Comparison of ENCODE assay signal across 23 cellular contexts in the genomic region with DNA sequence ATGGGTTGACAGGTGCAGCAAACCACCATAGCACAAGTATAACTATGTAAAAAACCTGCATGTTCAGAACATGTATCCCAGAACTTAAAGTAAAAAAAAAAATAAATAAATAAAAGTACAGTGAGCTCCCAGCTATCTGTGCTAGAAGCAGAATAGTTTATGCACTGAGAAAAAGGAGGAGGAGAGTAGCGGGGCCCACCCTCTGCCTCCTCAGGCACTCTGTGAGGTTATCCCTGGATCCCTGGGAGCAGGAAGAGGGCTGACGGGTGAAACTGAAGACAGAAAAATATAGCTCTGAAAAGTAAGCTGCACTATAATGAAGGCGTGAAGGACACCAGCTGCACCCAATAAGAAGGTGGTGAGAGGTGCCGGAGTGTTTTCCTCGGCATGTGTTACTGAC.
DNase-seq lines count a peak whose midpoint lies in the region; ATAC-seq and TF ChIP-seq lines count a peak whose summit lies in the region.
"Had no signal": no experiment of that assay in that cellular context is flagged by ENCODE, and none has a peak within 500 bp of the region (broad histone marks: within the 10 kb centered on the region; RNA-seq: fewer than 3 reads in every experiment).

No MANE protein-coding gene starts in this region.

- H3K14ac ChIP-seq in neuronal stem cell (ENCODE audit: low read length) = no peak overlapping the region

- no peak overlapping the region for H2BK15ac ChIP-seq in neuronal stem cell (ENCODE audit: low read length)

- peak overlapping the region; percentile 33 for H3K18ac ChIP-seq in neuronal stem cell (ENCODE audit: low read length)

- WGBS in neuronal stem cell (ENCODE audit: extremely low coverage in 2 of 2, insufficient read length in 2 of 2, insufficient replicate concordance in 1 of 2), 2 donors = no CpG with 5 or more reads among the region's 5 CpGs

- no peak overlapping the region for H4K91ac ChIP-seq in neuronal stem cell (ENCODE audit: low read depth, low read length, poor library complexity)

- H3K79me1 ChIP-seq in neuronal stem cell (ENCODE audit: low read depth, low read length) = peaks cover 2% of the 10 kb centered on the region

- no peak overlapping the region for H4K8ac ChIP-seq in neuronal stem cell (ENCODE audit: low read depth, low read length)

- no peak overlapping the region for H3K4ac ChIP-seq in neuronal stem cell (ENCODE audit: low read length)

- H3K9me3 ChIP-seq in neuronal stem cell (replicated peaks in 1 of 2; ENCODE audit: control insufficient read depth in 2 of 2, insufficient read depth in 1 of 2, low read depth in 1 of 2, low read length in 2 of 2) (no peaks in the 10 kb centered on the region), stomach smooth muscle (ENCODE audit: control insufficient read depth in 2 of 2, low read length in 2 of 2) (no peaks in the 10 kb centered on the region), gastrocnemius medialis (no peaks in the 10 kb centered on the region)
- H3K9me3 ChIP-seq: A549, BE2C, HAP-1 had no signal

- no peak for ATAC-seq in gastrocnemius medialis
- ATAC-seq: A549, GM12878, GM23338 had no signal

- TF ChIP-seq POLR2A in gastrocnemius medialis (IDR thresholded peaks at IDR 0.05) = no peak

- no peak overlapping the region for H2BK5ac ChIP-seq in neuronal stem cell (ENCODE audit: low read length)

- no peak overlapping the region for H3K27ac ChIP-seq in neuronal stem cell (replicated peaks; ENCODE audit: low read length)
- H3K27ac ChIP-seq in stomach smooth muscle (ENCODE audit: low read length) = peak overlapping the region; percentile 87
- H3K27ac ChIP-seq in gastrocnemius medialis = no peak overlapping the region
- H3K27ac ChIP-seq: A549; BLaER1 treated with 17β-estradiol and CSF1 and Interleukin-3, amounts not matched to agents 10 nM and 100 nM had no signal

- DNase-seq in NCI-H69 (lab: John Stamatoyannopoulos, UW) (peak; percentile 14), left kidney (ENCODE audit: low read depth, low spot score) (peak; percentile 47), neuronal stem cell (ENCODE audit: low spot score) (no peak), NCI-H1930 (lab: John Stamatoyannopoulos, UW) (no peak), gastrocnemius medialis (no peak), NK-92 (lab: John Stamatoyannopoulos, UW; ENCODE audit: unreplicated experiment) (no peak), iPS-NIHi7 (ENCODE audit: extremely low spot score) (no peak)
- DNase-seq: 8988T; ACHN; AML-193; BE2C; CD4-positive, alpha-beta T cell; CD8-positive, alpha-beta memory T cell; DMS 273 treated with DMSO at 0.1 percent for 48 hours; DMS79; EL; GDM1 had no signal

- no peak overlapping the region for H2BK12ac ChIP-seq in neuronal stem cell (ENCODE audit: low read length)

- H3K9ac ChIP-seq in neuronal stem cell (ENCODE audit: low read depth, low read length, poor library complexity) (no peak overlapping the region), stomach smooth muscle (ENCODE audit: low read length in 2 of 2) (peak overlapping the region; percentile 42 to 60)
- H3K9ac ChIP-seq: BLaER1 treated with 17β-estradiol and CSF1 and Interleukin-3, amounts not matched to agents 10 nM and 100 nM had no signal

- H3K4me3 ChIP-seq in neuronal stem cell (ENCODE audit: low read length in 2 of 2) = no peak overlapping the region
- peak overlapping the region; percentile 67 to 78 for H3K4me3 ChIP-seq in stomach smooth muscle (ENCODE audit: low read length in 2 of 2)
- no peak overlapping the region for H3K4me3 ChIP-seq in gastrocnemius medialis
- H3K4me3 ChIP-seq: A549; BLaER1 treated with 17β-estradiol and CSF1 and Interleukin-3, amounts not matched to agents 10 nM and 100 nM; GM12878; GM23338; HAP-1 had no signal

- H3K23ac ChIP-seq in neuronal stem cell (ENCODE audit: low read depth, low read length, poor library complexity) = no peak overlapping the region

- in situ Hi-C loops in gastrocnemius medialis (cut with MboI; ENCODE audit: low sequenced_read_pairs in 4 of 4) = no loop called here

- no peak overlapping the region for H2AFZ ChIP-seq in neuronal stem cell (ENCODE audit: low read length)
- H2AFZ ChIP-seq: GM23338 had no signal

- intact Hi-C loops in gastrocnemius medialis (cut with DNase I; ENCODE audit: low total_unique reads) = no loop called here

- no peak overlapping the region for H3K4me2 ChIP-seq in neuronal stem cell (ENCODE audit: insufficient read depth, low read length, poor library complexity, severe bottlenecking)
- H3K4me2 ChIP-seq: A549; BLaER1 treated with 17β-estradiol and CSF1 and Interleukin-3, amounts not matched to agents 10 nM and 100 nM; GM23338 had no signal

- H3K4me1 ChIP-seq in neuronal stem cell (ENCODE audit: control insufficient read depth in 2 of 2, insufficient read depth in 1 of 2, low read depth in 1 of 2, low read length in 2 of 2) (peaks cover 13 to 16% of the 10 kb centered on the region in 2 donors), stomach smooth muscle (ENCODE audit: control insufficient read depth, insufficient read depth, low read length) (peaks cover 27% of the 10 kb centered on the region), gastrocnemius medialis (peaks cover 4 to 11% of the 10 kb centered on the region in 2 donors)

- no peak for TF ChIP-seq CTCF in gastrocnemius medialis (IDR thresholded peaks at IDR 0.05 in 4 of 5, conservative IDR thresholded peaks at IDR 0.05 in 1 of 5)

- no peak overlapping the region for H2BK120ac ChIP-seq in neuronal stem cell (ENCODE audit: low read depth, low read length)

- H3K27me3 ChIP-seq in neuronal stem cell (ENCODE audit: control insufficient read depth in 3 of 3, insufficient read depth in 3 of 3, low read depth in 1 of 3, low read length in 3 of 3) (no peaks in the 10 kb centered on the region), stomach smooth muscle (ENCODE audit: control insufficient read depth in 1 of 2, insufficient read depth in 2 of 2, low read length in 2 of 2) (no peaks in the 10 kb centered on the region), gastrocnemius medialis (no peaks in the 10 kb centered on the region)
- H3K27me3 ChIP-seq: BE2C; BLaER1 treated with 17β-estradiol and CSF1 and Interleukin-3, amounts not matched to agents 10 nM and 100 nM had no signal

- H3K36me3 ChIP-seq in neuronal stem cell (replicated peaks in 1 of 2; ENCODE audit: control insufficient read depth in 2 of 2, insufficient read depth in 2 of 2, low read length in 2 of 2) = peaks cover 14 to 51% of the 10 kb centered on the region in 2 donors
- peaks cover 0 to 2% of the 10 kb centered on the region in 2 donors for H3K36me3 ChIP-seq in stomach smooth muscle (ENCODE audit: control insufficient read depth in 2 of 2, insufficient read depth in 2 of 2, low read length in 2 of 2)
- H3K36me3 ChIP-seq in gastrocnemius medialis = peaks cover 0 to 14% of the 10 kb centered on the region in 2 donors
- H3K36me3 ChIP-seq: BE2C, HAP-1 had no signal

- H2AK5ac ChIP-seq in neuronal stem cell (ENCODE audit: low read depth, low read length) = no peak overlapping the region

Comparison
In these comparisons a context has a peak if more than half of its experiments do, and no peak if none do; other contexts are left out.
1. DNase-seq: peak in NCI-H69 (single experiment) and left kidney (single experiment); none in neuronal stem cell (single experiment), NCI-H1930 (0 of 2), gastrocnemius medialis (0 of 2), NK-92 (single experiment) and iPS-NIHi7 (single experiment).
2. H3K4me3 ChIP-seq: peak in stomach smooth muscle (2 of 2); none in neuronal stem cell (0 of 2) and gastrocnemius medialis (0 of 4).